ENCODE assay signal across 7 cellular contexts in genomic region chr22:43002198-43002577, GRCh38. TPM values are rescaled to one million over a fixed set of nuclear protein-coding genes. Genes with fewer than 3 reads are reported as not detected.
DNase-seq lines count a peak whose midpoint lies in the region; ATAC-seq, FAIRE-seq and TF ChIP-seq lines count a peak whose summit lies in the region.

No MANE protein-coding gene starts in this region.

- peak overlapping the region; percentile 74 for H3K9ac ChIP-seq in SK-N-SH

- intact Hi-C loops in esophagus muscularis mucosa (cut with DNase I) = no loop called here

- H3K4me2 ChIP-seq in SK-N-SH = peak overlapping the region; percentile 83

- TF ChIP-seq EP300 in SK-N-SH (IDR thresholded peaks at IDR 0.05; ENCODE audit: borderline replicate concordance in 1 of 2, low read depth in 1 of 2, low read length in 1 of 2) = peak in 1 of 2 experiments; percentile 43; a peak in 1 of 4 replicates
- no peak for TF ChIP-seq EP300 in esophagus muscularis mucosa (IDR thresholded peaks at IDR 0.05)

- TF ChIP-seq CTCF in SK-N-SH (IDR thresholded peaks at IDR 0.05) (no peak), esophagus muscularis mucosa (IDR thresholded peaks at IDR 0.05) (no peak)

- H3K4me3 ChIP-seq in SK-N-SH (ENCODE audit: low read depth in 2 of 2, low read length in 1 of 2) = peak overlapping the region; percentile 25 to 52; a peak in 3 of 4 replicates
- no peak overlapping the region for H3K4me3 ChIP-seq in esophagus muscularis mucosa
- H3K4me3 ChIP-seq in skeletal muscle cell (ENCODE audit: low read depth, low read length) = peak overlapping the region; percentile 8

- H3K27me3 ChIP-seq in SK-N-SH (ENCODE audit: insufficient read depth) (no peaks in the 10 kb centered on the region), esophagus muscularis mucosa (no peaks in the 10 kb centered on the region)

- no peaks in the 10 kb centered on the region for H4K20me1 ChIP-seq in SK-N-SH (ENCODE audit: insufficient read depth)

- peaks cover 7% of the 10 kb centered on the region for H3F3A ChIP-seq in SK-N-SH (replicated peaks; ENCODE audit: insufficient read depth)

- no peak for TF ChIP-seq POLR2A in esophagus muscularis mucosa (IDR thresholded peaks at IDR 0.05; ENCODE audit: low read depth)

- H3K27ac ChIP-seq in SK-N-SH (ENCODE audit: low read depth in 2 of 2, low read length in 1 of 2) (peak overlapping the region; percentile 69 to 96; a peak in 3 of 4 replicates), esophagus muscularis mucosa (replicated peaks in 1 of 4) (peak overlapping the region; percentile 43 to 68 (median 61))

- H3K36me3 ChIP-seq in SK-N-SH (replicated peaks in 1 of 2; ENCODE audit: control insufficient read depth in 1 of 2, insufficient read depth in 2 of 2, low read length in 1 of 2) (no peaks in the 10 kb centered on the region), esophagus muscularis mucosa (no peaks in the 10 kb centered on the region)

- H3K4me1 ChIP-seq in SK-N-SH (ENCODE audit: control insufficient read depth in 1 of 2, insufficient read depth in 2 of 2, low read depth in 1 of 2, low read length in 1 of 2) (peaks cover 25 to 42% of the 10 kb centered on the region in 2 experiments), esophagus muscularis mucosa (peaks cover 50 to 98% (median 83%) of the 10 kb centered on the region in 4 donors)

- peaks cover 92% of the 10 kb centered on the region for H3K79me2 ChIP-seq in SK-N-SH (ENCODE audit: insufficient read depth)

- 3% methylated on average over 5 of the region's 5 CpGs for WGBS in SK-N-SH (ENCODE audit: low lambda C conversion rate)
- WGBS in esophagus muscularis mucosa = 41% methylated on average over 5 of the region's 5 CpGs

- ATAC-seq in HG03457 (IDR thresholded peaks at IDR 0.05; ENCODE audit: unreplicated experiment) = no peak
- no peak for ATAC-seq in GM18867 (IDR thresholded peaks at IDR 0.05; ENCODE audit: unreplicated experiment)

- POLR2A ChIA-PET in SK-N-SH (lab: Yijun Ruan, JAX) = no interaction called here

- CTCF ChIA-PET in SK-N-SH (lab: Yijun Ruan, JAX) = interaction anchor here (1.1 kb wide), 1 partner anchor 135 kb away, joined by 3 read pairs; no protein-coding TSS in a partner anchor

- no peaks in the 10 kb centered on the region for H3K9me2 ChIP-seq in SK-N-SH

- no peak for TF ChIP-seq RAD21 in SK-N-SH (IDR thresholded peaks at IDR 0.05; ENCODE audit: low read length)

- no peaks in the 10 kb centered on the region for H3K9me3 ChIP-seq in SK-N-SH
- H3K9me3 ChIP-seq in esophagus muscularis mucosa = no peaks in the 10 kb centered on the region

- DNase-seq in GM19239 (ENCODE audit: insufficient read length, low spot score) = no peak
- no peak for DNase-seq in SK-N-SH
- DNase-seq in esophagus muscularis mucosa (ENCODE audit: extremely low spot score) = no peak
- DNase-seq in skeletal muscle cell (ENCODE audit: low read depth) = no peak
- no peak for DNase-seq in NCI-H2171 (lab: John Stamatoyannopoulos, UW)

- FAIRE-seq in GM19239 (lab: Jason Lieb, UNC) = peak; percentile 56

- no peak overlapping the region for H2AFZ ChIP-seq in SK-N-SH (ENCODE audit: low read depth)

TF ChIP-seq in SK-N-SH, 30 proteins besides CTCF, POLR2A, EP300 and RAD21:
- TF ChIP-seq NFIC (IDR thresholded peaks at IDR 0.05; ENCODE audit: borderline replicate concordance) (peak; percentile 54), IRF3 (IDR thresholded peaks at IDR 0.05; ENCODE audit: low read depth, low read length) (no peak), USF1 (IDR thresholded peaks at IDR 0.05; ENCODE audit: borderline replicate concordance, low read depth) (no peak), FOXJ3 (CRISPR knock-in tag; IDR thresholded peaks at IDR 0.05) (no peak), FOSL2 (IDR thresholded peaks at IDR 0.05; ENCODE audit: borderline replicate concordance, low read depth) (peak; percentile 51; the same call in 1 of the 2 replicates), TCF12 (IDR thresholded peaks at IDR 0.05) (peak; percentile 71), SIN3A (IDR thresholded peaks at IDR 0.05; ENCODE audit: borderline replicate concordance, low read depth, low read length) (no peak), RCOR1 (IDR thresholded peaks at IDR 0.05; ENCODE audit: low read length) (no peak), REST (IDR thresholded peaks at IDR 0.05; ENCODE audit: low read depth, low read length) (no peak), NRF1 (IDR thresholded peaks at IDR 0.05; ENCODE audit: low read depth, low read length) (no peak), PBX3 (IDR thresholded peaks at IDR 0.05) (peak; percentile 50; the same call in 1 of the 2 replicates), RXRA (IDR thresholded peaks at IDR 0.05; ENCODE audit: borderline replicate concordance, low read depth) (0 out of 2 replicates have a peak, but pooled peaks have one; percentile 28), YY1 (IDR thresholded peaks at IDR 0.05; ENCODE audit: low read depth) (peak; percentile 50; the same call in 1 of the 2 replicates), MAX (IDR thresholded peaks at IDR 0.05; ENCODE audit: low read depth) (peak; percentile 49; the same call in 1 of the 2 replicates), TEAD4 (IDR thresholded peaks at IDR 0.05; ENCODE audit: borderline replicate concordance, insufficient read depth) (0 out of 2 replicates have a peak, but pooled peaks have one; percentile 26), JUND (IDR thresholded peaks at IDR 0.05) (peak; percentile 67; the same call in 1 of the 2 replicates)

RNA-seq across cellular contexts. Expression of gene PACSIN2, which starts 12.8 kb away (rescaled TPM):
- polyA plus RNA-seq in SK-N-SH (2012; rRNA removed) = 60.5 and 63.1 TPM in 2 replicates
- 42.5 and 51.5 TPM in 2 replicates for polyA plus RNA-seq in SK-N-SH (2012; cell fraction: cytosol; rRNA removed)
- 53.0 and 54.4 TPM in 2 replicates for polyA plus RNA-seq in SK-N-SH (2012; cell fraction: nucleus; rRNA removed)
- 100 to 1,000 TPM in 3 of 4 donors, 10 to 100 TPM in 1; 91.1 to 147 (median 116) TPM for total RNA-seq in esophagus muscularis mucosa

Comparison
In these comparisons a context has a peak if more than half of its experiments do, and no peak if none do; other contexts are left out.
1. H3K4me3 ChIP-seq: peak in SK-N-SH (2 of 2) and skeletal muscle cell (single experiment); none in esophagus muscularis mucosa (0 of 4).